Comparison of ENCODE assay signal across 15 cellular contexts in the genomic region with DNA sequence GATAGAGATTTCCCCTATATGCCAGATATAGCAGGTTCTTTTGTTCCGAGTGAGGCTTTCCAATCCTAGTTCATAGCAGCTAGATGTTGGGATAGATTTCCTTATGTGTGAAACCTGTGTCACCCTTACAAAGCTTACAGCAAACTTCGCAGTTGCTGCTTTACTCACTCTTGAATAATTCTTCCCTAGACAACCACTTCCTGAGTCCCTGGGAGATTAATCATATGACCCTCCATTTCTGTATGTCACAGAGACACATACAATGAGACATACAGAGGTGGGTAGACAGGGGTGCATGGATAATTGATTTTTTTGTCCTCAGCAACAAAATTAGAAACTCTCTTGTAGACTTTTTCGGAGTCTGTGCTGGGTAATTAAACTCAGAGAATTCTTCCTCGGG.
DNase-seq lines count a peak whose midpoint lies in the region; ATAC-seq and TF ChIP-seq lines count a peak whose summit lies in the region.
"Had no signal": no experiment of that assay in that cellular context is flagged by ENCODE, and none has a peak within 500 bp of the region (broad histone marks: within the 10 kb centered on the region; RNA-seq: fewer than 3 reads in every experiment).

No MANE protein-coding gene starts in this region.

- H3K27me3 Mint-ChIP-seq in nephron (ENCODE audit: low read depth) (no peaks in the 10 kb centered on the region), T-helper 17 cell (peaks cover 11% of the 10 kb centered on the region)

- no peak overlapping the region for H3K4me3 ChIP-seq in dorsolateral prefrontal cortex
- H3K4me3 ChIP-seq: upper lobe of right lung had no signal

- H3K4me3 Mint-ChIP-seq in nephron (no peak overlapping the region), T-helper 17 cell (no peak overlapping the region)
- H3K4me3 Mint-ChIP-seq: activated naive CD4-positive, alpha-beta T cell treated with anti-CD3 and anti-CD28 coated beads for 36 hours had no signal

- H3K4me1 Mint-ChIP-seq in nephron = peaks cover 29% of the 10 kb centered on the region
- H3K4me1 Mint-ChIP-seq in T-helper 17 cell = no peaks in the 10 kb centered on the region

- peak overlapping the region; percentile 29 to 60 (median 40) for H3K27ac Mint-ChIP-seq in nephron
- no peak overlapping the region for H3K27ac Mint-ChIP-seq in T-helper 17 cell
- H3K27ac Mint-ChIP-seq: activated naive CD4-positive, alpha-beta T cell treated with anti-CD3 and anti-CD28 coated beads for 36 hours had no signal

- no peaks in the 10 kb centered on the region for H3K9me3 Mint-ChIP-seq in nephron

- DNase-seq in AG20443 (ENCODE audit: low spot score) = peak; percentile 21
- peak; percentile 61 for DNase-seq in RPMI7951 (ENCODE audit: low read depth)
- no peak for DNase-seq in dorsolateral prefrontal cortex
- no peak for DNase-seq in T-helper 17 cell
- no peak for DNase-seq in Right ventricle myocardium superior
- no peak for DNase-seq in Kasumi-1 (lab: John Stamatoyannopoulos, UW)
- DNase-seq: activated CD4-positive, alpha-beta T cell treated with anti-CD3 and anti-CD28 coated beads, Interleukin-2, amount 50 U/mL, for 4 hours; activated naive CD4-positive, alpha-beta T cell treated with anti-CD3 and anti-CD28 coated beads for 36 hours; effector CD8-positive, alpha-beta T cell; NCI-H1105; NCI-H526; small intestine; upper lobe of right lung had no signal

- peaks cover 0 to 10% (median 0%) of the 10 kb centered on the region in 45 donors for H3K27me3 ChIP-seq in dorsolateral prefrontal cortex
- H3K27me3 ChIP-seq: upper lobe of right lung had no signal

- intact Hi-C loops in dorsolateral prefrontal cortex (cut with DNase I) (no loop called here), Right ventricle myocardium superior (cut with DNase I) (no loop called here)

- H3K27ac ChIP-seq in dorsolateral prefrontal cortex = peak overlapping the region in 40 of 59 donors; percentile 0 to 84 (median 51)
- H3K27ac ChIP-seq: upper lobe of right lung had no signal

- no peaks in the 10 kb centered on the region for H3K9me3 ChIP-seq in T-helper 17 cell (ENCODE audit: control insufficient read depth, low read length, poor library complexity, severe bottlenecking)
- H3K9me3 ChIP-seq: upper lobe of right lung had no signal

- H3K36me3 Mint-ChIP-seq in nephron (ENCODE audit: low read depth) (no peaks in the 10 kb centered on the region), T-helper 17 cell (ENCODE audit: low read depth) (no peaks in the 10 kb centered on the region)

- ATAC-seq in HG03097 (IDR thresholded peaks at IDR 0.05; ENCODE audit: low FRiP score, unreplicated experiment) (no peak), T-helper 17 cell (no peak), Right ventricle myocardium superior (ENCODE audit: poor library complexity) (no peak)
- ATAC-seq: upper lobe of right lung had no signal

- TF ChIP-seq CTCF in dorsolateral prefrontal cortex (IDR thresholded peaks at IDR 0.05 in 54 of 56, conservative IDR thresholded peaks at IDR 0.05 in 2 of 56; ENCODE audit: low read depth in 1 of 56, partially characterized antibody in 56 of 56) (no peak), nephron (IDR thresholded peaks at IDR 0.05; ENCODE audit: unreplicated experiment in 3 of 3) (no peak)

Comparison
In these comparisons a context has a peak if more than half of its experiments do, and no peak if none do; other contexts are left out.
1. DNase-seq: peak in AG20443 (single experiment) and RPMI7951 (single experiment); none in dorsolateral prefrontal cortex (0 of 10), T-helper 17 cell (0 of 3), Right ventricle myocardium superior (single experiment) and Kasumi-1 (0 of 2).